In genomic region chr5:151223447-151224264, GRCh38 we compare ENCODE assay signal across 8 cellular contexts. TPM values are rescaled to one million over a fixed set of nuclear protein-coding genes. Genes with fewer than 3 reads are reported as not detected.
DNase-seq lines count a peak whose midpoint lies in the region; ATAC-seq and TF ChIP-seq lines count a peak whose summit lies in the region.

Gene CCDC69, minus strand, starts transcription at chr5:151224092. Its CDS starts 122 bp downstream, at chr5:151223970.

- H3K9me3 ChIP-seq in Panc1 (ENCODE audit: control insufficient read depth, insufficient read depth, low read depth, low read length) = no peaks in the 10 kb centered on the region
- no peaks in the 10 kb centered on the region for H3K9me3 ChIP-seq in neural cell (ENCODE audit: low read length)
- no peaks in the 10 kb centered on the region for H3K9me3 ChIP-seq in upper lobe of right lung

- DNase-seq in DMS114 treated with DMSO at 0.1 percent for 48 hours (lab: John Stamatoyannopoulos, UW; ENCODE audit: unreplicated experiment) (peak; percentile 58), Panc1 (ENCODE audit: low read depth, low spot score) (no peak), foreskin melanocyte (peak; percentile 29), upper lobe of right lung (peak; percentile 91)
- DNase-seq in activated effector memory CD4-positive, alpha-beta T cell treated with anti-CD3 and anti-CD28 coated beads, Interleukin-2, amount 50 U/mL, for 16 hours = peak; percentile 86

- peak within 1 kb of the TSS; percentile 14 for H2AFZ ChIP-seq in neural cell (ENCODE audit: low read depth, low read length)

- no peak; the same call in 1 of the 2 replicates for TF ChIP-seq CTCF in Panc1 (IDR thresholded peaks at IDR 0.05)
- TF ChIP-seq CTCF in neural cell (IDR thresholded peaks at IDR 0.05; ENCODE audit: poor library complexity, severe bottlenecking) = peak; percentile 41
- peak; percentile 28 for TF ChIP-seq CTCF in upper lobe of right lung (IDR thresholded peaks at IDR 0.05)

- CTCF ChIA-PET in Panc1 (lab: Charles Lee) = interaction anchor here (0.6 to 1.1 kb wide), 4 partner anchors 11 to 98 kb away, joined by 3 to 5 read pairs (median 4); no protein-coding TSS in a partner anchor

- POLR2A ChIA-PET in Panc1 (lab: Charles Lee) = no interaction called here

- no peaks in the 10 kb centered on the region for H3F3A ChIP-seq in neural cell (ENCODE audit: insufficient read depth, low read length, poor library complexity, severe bottlenecking)

- TF ChIP-seq RAD21 in neural cell (conservative IDR thresholded peaks at IDR 0.05) = no peak

- peak within 1 kb of the TSS; percentile 39 for H3K4me2 ChIP-seq in neural cell (ENCODE audit: low read length)

- BruUV-seq in Panc1 (replicated peaks; lab: Mats Ljungman, UMichigan) = no TSS peak

- intact Hi-C loops in Panc1 (cut with micrococcal nuclease; ENCODE audit: unreplicated experiment) = no loop called here
- intact Hi-C loops in upper lobe of right lung (cut with DNase I) = no loop called here

- peak within 1 kb of the TSS; percentile 36 for H3K9ac ChIP-seq in neural cell (ENCODE audit: low read length)

- peaks cover 3% of the 10 kb centered on the region; the same call in 1 of the 2 replicates for H3K4me1 ChIP-seq in Panc1 (ENCODE audit: control insufficient read depth, insufficient read depth, low read length)
- peaks cover 29% of the 10 kb centered on the region for H3K4me1 ChIP-seq in upper lobe of right lung

- H3K4me3 ChIP-seq in Panc1 (ENCODE audit: low read depth in 2 of 2, low read length in 2 of 2) (peak within 1 kb of the TSS; percentile 53 to 56), neural cell (ENCODE audit: low read length) (peak within 1 kb of the TSS; percentile 76), upper lobe of right lung (peak within 1 kb of the TSS; percentile 77)

- no peak for TF ChIP-seq EP300 in neural cell (conservative IDR thresholded peaks at IDR 0.05; ENCODE audit: poor library complexity, severe bottlenecking)

- H3K27ac ChIP-seq in Panc1 (ENCODE audit: low read length) = no peak within 1 kb of the TSS
- no peak within 1 kb of the TSS for H3K27ac ChIP-seq in neural cell (ENCODE audit: low read length)
- peak within 1 kb of the TSS; percentile 94 for H3K27ac ChIP-seq in upper lobe of right lung

- H3K79me2 ChIP-seq in neural cell (replicated peaks; ENCODE audit: insufficient read depth, low read length) = no peaks in the 10 kb centered on the region

- H3K36me3 ChIP-seq in Panc1 (ENCODE audit: control insufficient read depth, insufficient read depth, low read length) (no peaks in the 10 kb centered on the region), neural cell (ENCODE audit: insufficient read depth, low read length) (no peaks in the 10 kb centered on the region), upper lobe of right lung (no peaks in the 10 kb centered on the region)

- in situ Hi-C loops in Panc1 (cut with HindIII; ENCODE audit: low pct_unique_long_range_greater_than_20kb, low sequenced_read_pairs) = no loop called here

- no peaks in the 10 kb centered on the region; the same call in 1 of the 2 replicates for H3K27me3 ChIP-seq in Panc1 (ENCODE audit: control insufficient read depth, insufficient read depth, low read length)
- peaks cover 17% of the 10 kb centered on the region for H3K27me3 ChIP-seq in neural cell (ENCODE audit: insufficient read depth, low read depth, low read length)
- no peaks in the 10 kb centered on the region for H3K27me3 ChIP-seq in upper lobe of right lung

- peak; percentile 80 for ATAC-seq in GM19452 (IDR thresholded peaks at IDR 0.05; ENCODE audit: unreplicated experiment)
- ATAC-seq in HG03521 (IDR thresholded peaks at IDR 0.05; ENCODE audit: unreplicated experiment) = peak; percentile 61
- peak; percentile 97 for ATAC-seq in Panc1
- peak; percentile 90 for ATAC-seq in upper lobe of right lung

- H3K9me2 ChIP-seq in neural cell (ENCODE audit: insufficient read depth, low read length) = no peaks in the 10 kb centered on the region

- H4K20me1 ChIP-seq in neural cell (ENCODE audit: insufficient read depth) = no peaks in the 10 kb centered on the region

TF ChIP-seq in neural cell, 6 proteins besides CTCF, POLR2A, EP300 and RAD21:
- TF ChIP-seq POLR2AphosphoS5 (IDR thresholded peaks at IDR 0.05) (no peak), REST (IDR thresholded peaks at IDR 0.05; ENCODE audit: borderline replicate concordance) (no peak), SMC3 (conservative IDR thresholded peaks at IDR 0.05; ENCODE audit: poor library complexity) (no peak)

RNA-seq across cellular contexts. Expression of gene CCDC69, which starts in this region (rescaled TPM):
- 2.1 TPM for total RNA-seq in Panc1 (2021; ENCODE audit: unreplicated experiment)
- polyA plus RNA-seq in Panc1 (2012; ENCODE audit: insufficient read length) = 1.7 TPM
- not detected in 2 replicates for polyA plus RNA-seq in neural cell
- polyA minus RNA-seq in neural cell = not detected in 2 replicates
- 81.9 TPM for total RNA-seq in upper lobe of right lung

Comparison
In these comparisons a context has a peak if more than half of its experiments do, and no peak if none do; other contexts are left out.
1. RNA of gene CCDC69 (total RNA-seq): 81.9 TPM in upper lobe of right lung (single experiment); 2.1 TPM in Panc1 (single experiment); every median in the first group is over 10 times any median in the second.
2. Peak in every context shown above with its lines, with median percentiles within 50 percentile points of each other: ATAC-seq and H3K4me3 ChIP-seq.